In genomic region chr17:40542562-40543411, GRCh38 we compare ENCODE assay signal across 1 cellular context.
A peak's percentile ranks its signal among the peaks of the same experiment; 100 is the strongest.
TF ChIP-seq lines count a peak whose summit lies in the region.

No MANE protein-coding gene starts in this region.

TF ChIP-seq in GM12878, 131 proteins besides CTCF, POLR2A, EP300 and RAD21 (continued from another document and continues in another):
- TF ChIP-seq, protein P1, sequence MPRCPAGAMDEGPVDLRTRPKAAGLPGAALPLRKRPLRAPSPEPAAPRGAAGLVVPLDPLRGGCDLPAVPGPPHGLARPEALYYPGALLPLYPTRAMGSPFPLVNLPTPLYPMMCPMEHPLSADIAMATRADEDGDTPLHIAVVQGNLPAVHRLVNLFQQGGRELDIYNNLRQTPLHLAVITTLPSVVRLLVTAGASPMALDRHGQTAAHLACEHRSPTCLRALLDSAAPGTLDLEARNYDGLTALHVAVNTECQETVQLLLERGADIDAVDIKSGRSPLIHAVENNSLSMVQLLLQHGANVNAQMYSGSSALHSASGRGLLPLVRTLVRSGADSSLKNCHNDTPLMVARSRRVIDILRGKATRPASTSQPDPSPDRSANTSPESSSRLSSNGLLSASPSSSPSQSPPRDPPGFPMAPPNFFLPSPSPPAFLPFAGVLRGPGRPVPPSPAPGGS (IDR thresholded peaks at IDR 0.05; ENCODE audit: borderline replicate concordance, insufficient read depth, low read depth, low read length, poor library complexity, severe bottlenecking), result peak; percentile 45
- TF ChIP-seq ZBED1 (IDR thresholded peaks at IDR 0.05; ENCODE audit: borderline replicate concordance), result no peak; the same call in 1 of the 2 replicates
- TF ChIP-seq POLR2AphosphoS5 (IDR thresholded peaks at IDR 0.05; ENCODE audit: low read length), result peak; percentile 59; the same call in 1 of the 2 replicates
- TF ChIP-seq NR2C2 (IDR thresholded peaks at IDR 0.05; ENCODE audit: borderline replicate concordance, control insufficient read depth, insufficient read length, low read depth), result no peak
- TF ChIP-seq ASH2L (IDR thresholded peaks at IDR 0.05; ENCODE audit: borderline replicate concordance, low read depth), result no peak
- no peak for TF ChIP-seq TAF1 (IDR thresholded peaks at IDR 0.05; ENCODE audit: borderline replicate concordance, low read depth, low read length)
- no peak for TF ChIP-seq MYC (IDR thresholded peaks at IDR 0.05; ENCODE audit: insufficient read depth, insufficient read length, insufficient replicate concordance, low read length, severe bottlenecking)
- TF ChIP-seq GABPA (IDR thresholded peaks at IDR 0.05; ENCODE audit: low read depth), result no peak
- TF ChIP-seq RBBP5 (conservative IDR thresholded peaks at IDR 0.05), result no peak
- TF ChIP-seq LARP7 (IDR thresholded peaks at IDR 0.05), result peak; percentile 13; the same call in 1 of the 2 replicates
- no peak for TF ChIP-seq ZSCAN29 (IDR thresholded peaks at IDR 0.05)
- TF ChIP-seq BHLHE40 (IDR thresholded peaks at IDR 0.05; ENCODE audit: borderline replicate concordance in 1 of 2, low read depth in 2 of 2, low read length in 1 of 2), result peak; percentile 12 to 37; a peak in 2 of 4 replicates
- TF ChIP-seq CREB1 (IDR thresholded peaks at IDR 0.05; ENCODE audit: low read depth), result peak; percentile 65
- TF ChIP-seq BCLAF1 (IDR thresholded peaks at IDR 0.05), result no peak
- TF ChIP-seq BCL11A (IDR thresholded peaks at IDR 0.05; ENCODE audit: low read depth, low read length), result no peak
- no peak for TF ChIP-seq SUPT20H (IDR thresholded peaks at IDR 0.05; ENCODE audit: borderline replicate concordance, control insufficient read depth, low read depth, low read length)
- TF ChIP-seq RAD51 (IDR thresholded peaks at IDR 0.05), result peak; percentile 92
- no peak for TF ChIP-seq SMARCA5 (IDR thresholded peaks at IDR 0.05)
- peak; percentile 83 for TF ChIP-seq NR2F1 (conservative IDR thresholded peaks at IDR 0.05)
- TF ChIP-seq, protein P2, sequence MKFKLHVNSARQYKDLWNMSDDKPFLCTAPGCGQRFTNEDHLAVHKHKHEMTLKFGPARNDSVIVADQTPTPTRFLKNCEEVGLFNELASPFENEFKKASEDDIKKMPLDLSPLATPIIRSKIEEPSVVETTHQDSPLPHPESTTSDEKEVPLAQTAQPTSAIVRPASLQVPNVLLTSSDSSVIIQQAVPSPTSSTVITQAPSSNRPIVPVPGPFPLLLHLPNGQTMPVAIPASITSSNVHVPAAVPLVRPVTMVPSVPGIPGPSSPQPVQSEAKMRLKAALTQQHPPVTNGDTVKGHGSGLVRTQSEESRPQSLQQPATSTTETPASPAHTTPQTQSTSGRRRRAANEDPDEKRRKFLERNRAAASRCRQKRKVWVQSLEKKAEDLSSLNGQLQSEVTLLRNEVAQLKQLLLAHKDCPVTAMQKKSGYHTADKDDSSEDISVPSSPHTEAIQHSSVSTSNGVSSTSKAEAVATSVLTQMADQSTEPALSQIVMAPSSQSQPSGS (IDR thresholded peaks at IDR 0.05; ENCODE audit: low read length), result no peak
- peak; percentile 63 for TF ChIP-seq MEF2B (IDR thresholded peaks at IDR 0.05; ENCODE audit: partially characterized antibody, poor library complexity, severe bottlenecking)
- TF ChIP-seq CBX3 (IDR thresholded peaks at IDR 0.05; ENCODE audit: borderline replicate concordance, low read depth), result no peak
- TF ChIP-seq, protein P3, sequence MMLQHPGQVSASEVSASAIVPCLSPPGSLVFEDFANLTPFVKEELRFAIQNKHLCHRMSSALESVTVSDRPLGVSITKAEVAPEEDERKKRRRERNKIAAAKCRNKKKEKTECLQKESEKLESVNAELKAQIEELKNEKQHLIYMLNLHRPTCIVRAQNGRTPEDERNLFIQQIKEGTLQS (IDR thresholded peaks at IDR 0.05; ENCODE audit: borderline replicate concordance, extremely low read depth, low read depth, low read length), result no peak
- no peak for TF ChIP-seq ZNF24 (IDR thresholded peaks at IDR 0.05)
- TF ChIP-seq ELK1 (IDR thresholded peaks at IDR 0.05; ENCODE audit: low read depth, low read length), result no peak
- no peak for TF ChIP-seq NFYA (IDR thresholded peaks at IDR 0.05; ENCODE audit: borderline replicate concordance, low read depth, low read length)
- no peak for TF ChIP-seq TCF7 (IDR thresholded peaks at IDR 0.05; ENCODE audit: borderline replicate concordance)
- TF ChIP-seq NFXL1 (IDR thresholded peaks at IDR 0.05; ENCODE audit: borderline replicate concordance), result no peak
- TF ChIP-seq, protein P4, sequence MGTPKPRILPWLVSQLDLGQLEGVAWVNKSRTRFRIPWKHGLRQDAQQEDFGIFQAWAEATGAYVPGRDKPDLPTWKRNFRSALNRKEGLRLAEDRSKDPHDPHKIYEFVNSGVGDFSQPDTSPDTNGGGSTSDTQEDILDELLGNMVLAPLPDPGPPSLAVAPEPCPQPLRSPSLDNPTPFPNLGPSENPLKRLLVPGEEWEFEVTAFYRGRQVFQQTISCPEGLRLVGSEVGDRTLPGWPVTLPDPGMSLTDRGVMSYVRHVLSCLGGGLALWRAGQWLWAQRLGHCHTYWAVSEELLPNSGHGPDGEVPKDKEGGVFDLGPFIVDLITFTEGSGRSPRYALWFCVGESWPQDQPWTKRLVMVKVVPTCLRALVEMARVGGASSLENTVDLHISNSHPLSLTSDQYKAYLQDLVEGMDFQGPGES (IDR thresholded peaks at IDR 0.05), result no peak
- peak; percentile 58; the same call in 1 of the 2 replicates for TF ChIP-seq CREM (IDR thresholded peaks at IDR 0.05; ENCODE audit: low read depth)
- TF ChIP-seq YBX1 (IDR thresholded peaks at IDR 0.05), result no peak
- no peak for TF ChIP-seq BRCA1 (IDR thresholded peaks at IDR 0.05; ENCODE audit: low read depth, low read length)
- TF ChIP-seq FOS (IDR thresholded peaks at IDR 0.05; ENCODE audit: borderline replicate concordance, extremely low read depth, insufficient read length), result no peak
- TF ChIP-seq USF2 (IDR thresholded peaks at IDR 0.05; ENCODE audit: borderline replicate concordance, low read depth, low read length), result peak; percentile 72
- TF ChIP-seq HDAC2 (IDR thresholded peaks at IDR 0.05), result no peak
- TF ChIP-seq MEF2A (IDR thresholded peaks at IDR 0.05; ENCODE audit: insufficient read depth, low read depth, low read length), result 0 out of 2 replicates have a peak, but pooled peaks have one; percentile 48
- no peak for TF ChIP-seq CEBPB (IDR thresholded peaks at IDR 0.05; ENCODE audit: borderline replicate concordance in 1 of 2, low read depth in 2 of 2, low read length in 2 of 2)
- no peak for TF ChIP-seq ZZZ3 (IDR thresholded peaks at IDR 0.05; ENCODE audit: control insufficient read depth, insufficient read length, low read depth)
- TF ChIP-seq, protein P5, sequence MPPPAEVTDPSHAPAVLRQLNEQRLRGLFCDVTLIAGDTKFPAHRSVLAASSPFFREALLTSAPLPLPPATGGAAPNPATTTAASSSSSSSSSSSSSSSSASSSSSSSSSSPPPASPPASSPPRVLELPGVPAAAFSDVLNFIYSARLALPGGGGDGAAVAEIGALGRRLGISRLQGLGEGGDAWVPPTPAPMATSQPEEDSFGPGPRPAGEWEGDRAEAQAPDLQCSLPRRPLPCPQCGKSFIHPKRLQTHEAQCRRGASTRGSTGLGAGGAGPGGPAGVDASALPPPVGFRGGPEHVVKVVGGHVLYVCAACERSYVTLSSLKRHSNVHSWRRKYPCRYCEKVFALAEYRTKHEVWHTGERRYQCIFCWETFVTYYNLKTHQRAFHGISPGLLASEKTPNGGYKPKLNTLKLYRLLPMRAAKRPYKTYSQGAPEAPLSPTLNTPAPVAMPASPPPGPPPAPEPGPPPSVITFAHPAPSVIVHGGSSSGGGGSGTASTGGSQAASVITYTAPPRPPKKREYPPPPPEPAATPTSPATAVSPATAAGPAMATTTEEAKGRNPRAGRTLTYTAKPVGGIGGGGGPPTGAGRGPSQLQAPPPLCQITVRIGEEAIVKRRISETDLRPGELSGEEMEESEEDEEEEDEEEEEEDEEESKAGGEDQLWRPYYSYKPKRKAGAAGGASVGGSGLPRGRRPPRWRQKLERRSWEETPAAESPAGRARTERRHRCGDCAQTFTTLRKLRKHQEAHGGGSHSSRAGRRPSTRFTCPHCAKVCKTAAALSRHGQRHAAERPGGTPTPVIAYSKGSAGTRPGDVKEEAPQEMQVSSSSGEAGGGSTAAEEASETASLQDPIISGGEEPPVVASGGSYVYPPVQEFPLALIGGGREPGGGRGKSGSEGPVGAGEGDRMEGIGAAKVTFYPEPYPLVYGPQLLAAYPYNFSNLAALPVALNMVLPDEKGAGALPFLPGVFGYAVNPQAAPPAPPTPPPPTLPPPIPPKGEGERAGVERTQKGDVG (CRISPR knock-in tag; IDR thresholded peaks at IDR 0.05), result no peak
- no peak for TF ChIP-seq KAT2A (conservative IDR thresholded peaks at IDR 0.05; ENCODE audit: control insufficient read depth, low read depth, low read length)
- TF ChIP-seq, protein P6, sequence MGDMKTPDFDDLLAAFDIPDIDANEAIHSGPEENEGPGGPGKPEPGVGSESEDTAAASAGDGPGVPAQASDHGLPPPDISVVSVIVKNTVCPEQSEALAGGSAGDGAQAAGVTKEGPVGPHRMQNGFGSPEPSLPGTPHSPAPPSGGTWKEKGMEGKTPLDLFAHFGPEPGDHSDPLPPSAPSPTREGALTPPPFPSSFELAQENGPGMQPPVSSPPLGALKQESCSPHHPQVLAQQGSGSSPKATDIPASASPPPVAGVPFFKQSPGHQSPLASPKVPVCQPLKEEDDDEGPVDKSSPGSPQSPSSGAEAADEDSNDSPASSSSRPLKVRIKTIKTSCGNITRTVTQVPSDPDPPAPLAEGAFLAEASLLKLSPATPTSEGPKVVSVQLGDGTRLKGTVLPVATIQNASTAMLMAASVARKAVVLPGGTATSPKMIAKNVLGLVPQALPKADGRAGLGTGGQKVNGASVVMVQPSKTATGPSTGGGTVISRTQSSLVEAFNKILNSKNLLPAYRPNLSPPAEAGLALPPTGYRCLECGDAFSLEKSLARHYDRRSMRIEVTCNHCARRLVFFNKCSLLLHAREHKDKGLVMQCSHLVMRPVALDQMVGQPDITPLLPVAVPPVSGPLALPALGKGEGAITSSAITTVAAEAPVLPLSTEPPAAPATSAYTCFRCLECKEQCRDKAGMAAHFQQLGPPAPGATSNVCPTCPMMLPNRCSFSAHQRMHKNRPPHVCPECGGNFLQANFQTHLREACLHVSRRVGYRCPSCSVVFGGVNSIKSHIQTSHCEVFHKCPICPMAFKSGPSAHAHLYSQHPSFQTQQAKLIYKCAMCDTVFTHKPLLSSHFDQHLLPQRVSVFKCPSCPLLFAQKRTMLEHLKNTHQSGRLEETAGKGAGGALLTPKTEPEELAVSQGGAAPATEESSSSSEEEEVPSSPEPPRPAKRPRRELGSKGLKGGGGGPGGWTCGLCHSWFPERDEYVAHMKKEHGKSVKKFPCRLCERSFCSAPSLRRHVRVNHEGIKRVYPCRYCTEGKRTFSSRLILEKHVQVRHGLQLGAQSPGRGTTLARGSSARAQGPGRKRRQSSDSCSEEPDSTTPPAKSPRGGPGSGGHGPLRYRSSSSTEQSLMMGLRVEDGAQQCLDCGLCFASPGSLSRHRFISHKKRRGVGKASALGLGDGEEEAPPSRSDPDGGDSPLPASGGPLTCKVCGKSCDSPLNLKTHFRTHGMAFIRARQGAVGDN (IDR thresholded peaks at IDR 0.05), result peak; percentile 86
